Comparison of ENCODE assay signal across 8 cellular contexts in the genomic region with DNA sequence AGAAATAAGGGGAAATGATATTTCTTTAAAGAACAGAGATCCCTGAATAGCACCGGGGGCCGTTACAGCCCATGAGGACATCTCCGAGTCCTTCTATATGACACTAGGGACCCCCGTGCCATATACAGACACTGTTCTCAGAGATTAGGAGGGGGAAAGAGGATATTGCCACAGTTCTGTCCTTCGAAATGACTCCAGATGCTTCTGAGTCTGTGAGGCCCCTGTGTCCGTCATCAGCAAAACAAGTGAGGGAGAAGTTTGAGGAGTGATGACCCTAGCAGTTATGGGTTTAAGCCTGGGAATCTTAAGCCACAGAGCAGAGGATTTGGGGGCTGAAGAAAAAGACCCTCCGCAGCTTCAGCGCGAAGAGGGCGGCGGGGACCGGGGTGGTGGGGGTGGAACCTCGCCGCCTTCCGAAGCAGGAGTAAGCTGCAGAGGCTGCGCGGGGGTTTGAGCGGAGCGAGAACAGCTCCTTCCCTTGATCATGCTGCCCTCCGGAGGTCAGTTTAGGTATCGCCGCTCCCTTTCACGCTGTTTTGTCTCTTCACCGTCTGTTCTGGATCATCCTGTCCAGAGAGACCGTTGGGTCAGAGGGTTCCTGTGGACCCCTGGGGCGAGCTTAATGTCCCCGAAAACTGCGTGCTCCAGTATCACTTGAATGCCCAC. TPM values are rescaled to one million over a fixed set of nuclear protein-coding genes. Genes with fewer than 3 reads are reported as not detected.
DNase-seq lines count a peak whose midpoint lies in the region; ATAC-seq and TF ChIP-seq lines count a peak whose summit lies in the region.

No MANE protein-coding gene starts in this region.

- peak; percentile 98 for TF ChIP-seq CTCF in GM10266 (IDR thresholded peaks at IDR 0.05; ENCODE audit: control insufficient read depth, insufficient read depth, low read depth, missing control alignments)
- TF ChIP-seq CTCF in cardiac fibroblast (IDR thresholded peaks at IDR 0.05; ENCODE audit: low read depth, low read length) = peak; percentile 93
- TF ChIP-seq CTCF in smooth muscle cell (IDR thresholded peaks at IDR 0.05; ENCODE audit: borderline replicate concordance, insufficient read depth, poor library complexity, severe bottlenecking) = peak; percentile 91

- no peaks in the 10 kb centered on the region for H4K20me1 ChIP-seq in smooth muscle cell (ENCODE audit: low read depth)

- no peaks in the 10 kb centered on the region for H3K79me2 ChIP-seq in smooth muscle cell (ENCODE audit: low read depth)

- H3K4me3 Mint-ChIP-seq in immature natural killer cell = peak overlapping the region; percentile 84 to 93 (median 91)

- peak overlapping the region; percentile 90 for H3K4me2 ChIP-seq in smooth muscle cell

- H3K27me3 ChIP-seq in smooth muscle cell (ENCODE audit: low read depth) = peaks cover 5% of the 10 kb centered on the region

- H3F3A ChIP-seq in smooth muscle cell (ENCODE audit: low read depth) = no peaks in the 10 kb centered on the region

- no peaks in the 10 kb centered on the region for H3K9me3 Mint-ChIP-seq in immature natural killer cell

- H3K27ac ChIP-seq in smooth muscle cell (ENCODE audit: low read depth) = peak overlapping the region; percentile 57

- H2AFZ ChIP-seq in smooth muscle cell (ENCODE audit: low read depth) = peak overlapping the region; percentile 75

- peaks cover 3 to 5% (median 4%) of the 10 kb centered on the region in 3 donors for H3K27me3 Mint-ChIP-seq in immature natural killer cell (ENCODE audit: low read depth in 3 of 3)

- peak; percentile 49 for ATAC-seq in HG03196 (IDR thresholded peaks at IDR 0.05; ENCODE audit: unreplicated experiment)
- ATAC-seq in GM18519 (IDR thresholded peaks at IDR 0.05; ENCODE audit: low FRiP score, unreplicated experiment) = no peak

- H3K4me1 ChIP-seq in smooth muscle cell (ENCODE audit: low read depth) = peaks cover 15% of the 10 kb centered on the region

- peaks cover 39 to 41% of the 10 kb centered on the region in 2 donors for H3K4me1 Mint-ChIP-seq in immature natural killer cell

- peak overlapping the region; percentile 56 for H3K9ac ChIP-seq in smooth muscle cell (ENCODE audit: low read depth)

- H3K4me3 ChIP-seq in cardiac fibroblast (replicated peaks in 1 of 2; ENCODE audit: low read depth in 2 of 2, low read length in 2 of 2) (peak overlapping the region; percentile 49 to 57), smooth muscle cell (peak overlapping the region; percentile 53)

- peak overlapping the region; percentile 93 to 96 (median 96) for H3K27ac Mint-ChIP-seq in immature natural killer cell

- peaks cover 5 to 11% (median 6%) of the 10 kb centered on the region in 3 donors for H3K36me3 Mint-ChIP-seq in immature natural killer cell

- H3K9me3 ChIP-seq in smooth muscle cell (replicated peaks; ENCODE audit: low read depth) = no peaks in the 10 kb centered on the region

- 7% methylated on average over 24 of the region's 28 CpGs for WGBS in smooth muscle cell (ENCODE audit: low lambda C conversion rate)

- DNase-seq in GM10266 (ENCODE audit: extremely low spot score) (peak; percentile 64), NCI-H345 treated with DMSO at 0.1 percent for 48 hours (lab: John Stamatoyannopoulos, UW; ENCODE audit: unreplicated experiment) (peak; percentile 70), cardiac fibroblast (ENCODE audit: low read depth in 2 of 2) (peak; percentile 90), immature natural killer cell (peak; percentile 83 to 86 (median 86)), smooth muscle cell (lab: John Stamatoyannopoulos, UW; ENCODE audit: unreplicated experiment) (peak; percentile 78)
- DNase-seq in activated CD4-positive, CD25-positive, alpha-beta regulatory T cell (lab: John Stamatoyannopoulos, UW) = peak; percentile 76 to 93 (median 78)

- no peaks in the 10 kb centered on the region for H3K36me3 ChIP-seq in smooth muscle cell (ENCODE audit: low read depth)

RNA-seq across cellular contexts. Expression of gene VPS52, which starts 23.6 kb away (rescaled TPM):
- 10 to 100 TPM; 11.6 to 26.8 (median 16.8) TPM for polyA plus RNA-seq in immature natural killer cell
- 23.1 and 34.7 TPM in 2 replicates for total RNA-seq in smooth muscle cell
- polyA plus RNA-seq in smooth muscle cell = 22.6 and 37.0 TPM in 2 replicates

RNA-seq across cellular contexts. Expression of gene RPS18, which starts 23.8 kb away (rescaled TPM):
- polyA plus RNA-seq in immature natural killer cell (1,000 to 10,000 TPM; 2,992 to 6,506 (median 3,113) TPM), smooth muscle cell (1,790 and 1,848 TPM in 2 replicates)
- 2,939 and 3,261 TPM in 2 replicates for total RNA-seq in smooth muscle cell

RNA-seq across cellular contexts. Expression of gene B3GALT4, which starts 28.8 kb away (rescaled TPM):
- polyA plus RNA-seq in immature natural killer cell = 10 to 100 TPM; 38.6 to 55.0 (median 44.1) TPM
- 2.9 and 4.6 TPM in 2 replicates for total RNA-seq in smooth muscle cell
- 6.1 and 14.6 TPM in 2 replicates for polyA plus RNA-seq in smooth muscle cell

RNA-seq across cellular contexts. Expression of gene RING1, which starts 39.8 kb away (rescaled TPM):
- polyA plus RNA-seq in immature natural killer cell (1 to 10 TPM; 5.5 to 9.5 (median 9.2) TPM), smooth muscle cell (31.6 and 35.1 TPM in 2 replicates)
- total RNA-seq in smooth muscle cell = 23.4 and 32.2 TPM in 2 replicates

RNA-seq across cellular contexts. Expression of gene WDR46, which starts 40.9 kb away (rescaled TPM):
- polyA plus RNA-seq in immature natural killer cell = 10 to 100 TPM; 59.4 to 81.6 (median 74.3) TPM
- total RNA-seq in smooth muscle cell = 52.5 and 67.9 TPM in 2 replicates
- polyA plus RNA-seq in smooth muscle cell = 69.9 and 78.6 TPM in 2 replicates
